8 cellular contexts compared by ENCODE assay signal in the genomic region with DNA sequence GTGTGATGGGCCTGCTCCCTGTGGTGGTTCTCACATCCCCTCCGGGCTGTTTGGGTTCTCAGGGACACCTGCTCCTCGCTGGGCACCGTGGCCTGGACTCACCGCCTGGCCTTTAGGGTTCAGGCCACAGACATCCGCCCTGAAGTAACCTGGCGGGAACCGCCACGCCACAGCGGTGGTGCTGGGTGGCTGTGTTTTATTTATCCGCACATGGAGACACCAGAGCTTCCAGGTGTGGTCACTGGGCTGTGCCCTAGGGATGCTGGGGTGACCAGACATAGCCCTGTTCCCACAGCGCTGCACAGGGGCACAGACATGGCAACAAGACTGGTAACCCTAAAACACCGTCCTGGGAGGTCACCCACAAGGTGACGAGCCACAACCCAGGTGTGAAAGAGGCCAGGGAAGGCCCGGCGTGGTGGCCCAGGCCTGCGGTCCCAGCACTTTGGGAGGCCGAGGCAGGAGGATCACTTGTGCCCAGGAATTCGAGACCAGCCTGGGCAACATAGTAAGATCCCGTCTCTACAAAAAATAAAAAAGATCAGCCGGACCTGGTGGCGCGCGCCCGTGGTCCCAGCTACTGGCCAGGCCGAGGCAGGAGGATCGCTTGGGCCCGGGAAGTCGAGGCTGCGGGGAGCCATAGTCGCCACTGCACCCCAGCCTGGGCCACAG. TPM values are rescaled to one million over a fixed set of nuclear protein-coding genes. Genes with fewer than 3 reads are reported as not detected.
A peak's percentile ranks its signal among the peaks of the same experiment; 100 is the strongest.
DNase-seq lines count a peak whose midpoint lies in the region; ATAC-seq and TF ChIP-seq lines count a peak whose summit lies in the region.

No MANE protein-coding gene starts in this region.

- H3K27me3 Mint-ChIP-seq in T-cell, result no peaks in the 10 kb centered on the region

- POLR2A ChIA-PET in T-cell (lab: Charles Lee), result interaction anchor here in 1 of 2 donors (0.6 kb wide), 1 partner anchor 211 kb away, joined by 3 read pairs; no protein-coding TSS in a partner anchor

- DNase-seq in D341Med (ENCODE audit: low spot score) (peak; percentile 28), T-cell (no peak), fibroblast of mammary gland (ENCODE audit: low read depth) (no peak), COR-L47 (lab: John Stamatoyannopoulos, UW) (no peak), RPMI8226 (no peak), mucosa of gallbladder (ENCODE audit: low spot score) (no peak)

- TF ChIP-seq CTCF in fibroblast of mammary gland (conservative IDR thresholded peaks at IDR 0.05; ENCODE audit: control insufficient read depth, insufficient read depth, low read depth, low read length), result no peak

- H3K4me1 Mint-ChIP-seq in T-cell, result peaks cover 32 to 42% (median 39%) of the 10 kb centered on the region in 3 donors

- H3K4me3 ChIP-seq in fibroblast of mammary gland (ENCODE audit: control insufficient read depth, low read depth, low read length) (peak overlapping the region; percentile 58), rectal smooth muscle tissue (ENCODE audit: low read length) (peak overlapping the region; percentile 73)

- no peaks in the 10 kb centered on the region for H3K9me3 Mint-ChIP-seq in T-cell

- H3K27me3 ChIP-seq in rectal smooth muscle tissue (ENCODE audit: control insufficient read depth, insufficient read depth, low read length), result no peaks in the 10 kb centered on the region

- ATAC-seq in T-cell (replicated peaks in 1 of 4) (no peak), HG02759 (IDR thresholded peaks at IDR 0.05; ENCODE audit: unreplicated experiment) (no peak)

- H3K36me3 ChIP-seq in rectal smooth muscle tissue (ENCODE audit: control insufficient read depth, insufficient read depth, low read length), result no peaks in the 10 kb centered on the region

- H3K4me3 Mint-ChIP-seq in T-cell, result peak overlapping the region; percentile 59 to 83 (median 65)

- CTCF ChIA-PET in T-cell (lab: Charles Lee), result interaction anchor here in 1 of 2 donors (1.0 kb wide), 2 partner anchors 19 to 21 kb away, joined by 3 read pairs; no protein-coding TSS in a partner anchor

- no peaks in the 10 kb centered on the region for H3K36me3 Mint-ChIP-seq in T-cell

- no peak overlapping the region for H3K9ac ChIP-seq in rectal smooth muscle tissue (ENCODE audit: low read length)

- H3K4me1 ChIP-seq in rectal smooth muscle tissue (ENCODE audit: control insufficient read depth, insufficient read depth, low read length), result peaks cover 7% of the 10 kb centered on the region

- no peak overlapping the region for H3K27ac ChIP-seq in rectal smooth muscle tissue (ENCODE audit: low read depth, low read length)

- peak overlapping the region; percentile 44 to 85 for H3K27ac Mint-ChIP-seq in T-cell

RNA-seq across cellular contexts. Expression of a gene that starts 0.6 kb away (rescaled TPM):
- total RNA-seq in T-cell (10 to 100 TPM; 17.3 to 26.6 (median 20.6) TPM), mucosa of gallbladder (21.4 TPM)

RNA-seq across cellular contexts. Expression of a gene that starts 12.3 kb away (rescaled TPM):
- 10 to 100 TPM; 28.4 to 66.5 (median 37.6) TPM for total RNA-seq in T-cell
- total RNA-seq in mucosa of gallbladder, result 61.3 TPM

RNA-seq across cellular contexts. Expression of a gene that starts 24.6 kb away (rescaled TPM):
- 10 to 100 TPM; 61.2 to 77.8 (median 72.7) TPM for total RNA-seq in T-cell
- total RNA-seq in mucosa of gallbladder, result 76.7 TPM
